Comparison of ENCODE assay signal across 9 cellular contexts in genomic region chr1:53176452-53177344, GRCh38. TPM values are rescaled to one million over a fixed set of nuclear protein-coding genes. Genes with fewer than 3 reads are reported as not detected.
A peak's percentile ranks its signal among the peaks of the same experiment; 100 is the strongest.
DNase-seq lines count a peak whose midpoint lies in the region; ATAC-seq and TF ChIP-seq lines count a peak whose summit lies in the region.
"Had no signal": no experiment of that assay in that cellular context is flagged by ENCODE, and none has a peak within 500 bp of the region (broad histone marks: within the 10 kb centered on the region; RNA-seq: fewer than 3 reads in every experiment).

No MANE protein-coding gene starts in this region.

- H3K9me3 ChIP-seq in PC-9 (ENCODE audit: insufficient read depth, low read depth) (no peaks in the 10 kb centered on the region), thoracic aorta (no peaks in the 10 kb centered on the region)

- H3K27me3 ChIP-seq in PC-9 (ENCODE audit: insufficient read depth, low read depth) = no peaks in the 10 kb centered on the region
- H3K27me3 ChIP-seq in thoracic aorta (replicated peaks; ENCODE audit: insufficient read depth) = no peaks in the 10 kb centered on the region

- H3K36me3 ChIP-seq in PC-9 (ENCODE audit: low read depth) (no peaks in the 10 kb centered on the region), thoracic aorta (no peaks in the 10 kb centered on the region)

- H3K9me2 ChIP-seq in PC-9 (ENCODE audit: insufficient read depth) = no peaks in the 10 kb centered on the region

- POLR2A ChIA-PET in PC-9 (lab: Charles Lee; ENCODE audit: unreplicated experiment) = interaction anchor here (0.6 kb wide), 2 partner anchors 624 to 1166 kb away, joined by 4 to 6 read pairs; partner anchors contain the start of gene TUT4

- no peak overlapping the region for H3K27ac Mint-ChIP-seq in HFFc6

- H3K4me1 Mint-ChIP-seq in HFFc6 (ENCODE audit: low read depth) = peaks cover 49% of the 10 kb centered on the region

- H2AFZ ChIP-seq in PC-9 = no peak overlapping the region

- H3K4me1 ChIP-seq in PC-9 (replicated peaks; ENCODE audit: insufficient read depth) (0 out of 2 replicates have a peak, but pooled peaks cover 5% of the 10 kb centered on the region), thoracic aorta (ENCODE audit: control insufficient read depth in 1 of 2, low read depth in 2 of 2) (peaks cover 14 to 29% of the 10 kb centered on the region in 2 donors)

- H3K9me3 Mint-ChIP-seq in HFFc6 = no peaks in the 10 kb centered on the region

- no peak overlapping the region for H3K4me3 Mint-ChIP-seq in HFFc6

- no peak overlapping the region; the same call in 1 of the 2 replicates for H3K4me2 ChIP-seq in PC-9

- BruUV-seq in PC-9 (replicated peaks; lab: Mats Ljungman, UMichigan) = no TSS peak

- ATAC-seq in Right ventricle myocardium superior (ENCODE audit: poor library complexity) (peak; percentile 86), thoracic aorta (ENCODE audit: insufficient number of reproducible peaks, low FRiP score, low read depth) (no peak), GM19467 (IDR thresholded peaks at IDR 0.05; ENCODE audit: unreplicated experiment) (no peak)

- H3F3A ChIP-seq in PC-9 (ENCODE audit: insufficient read depth, low read depth) = no peaks in the 10 kb centered on the region

- no peak overlapping the region for H3K4me3 ChIP-seq in PC-9
- peak overlapping the region; percentile 28 for H3K4me3 ChIP-seq in thoracic aorta

- no peaks in the 10 kb centered on the region for H4K20me1 ChIP-seq in PC-9 (ENCODE audit: insufficient read depth)

- no peaks in the 10 kb centered on the region for H3K79me2 ChIP-seq in PC-9 (ENCODE audit: low read depth)

- DNase-seq in HFFc6 (no peak), PC-9 (peak; percentile 51 to 58), Right ventricle myocardium superior (peak; percentile 68), thoracic aorta (ENCODE audit: low spot score) (no peak), ureter (ENCODE audit: low spot score) (no peak)
- no peak for DNase-seq in activated T-cell treated with anti-CD3 and anti-CD28 coated beads, Interleukin-2, amount 50 U/mL, for 1 hour
- DNase-seq: HCEC 1CT had no signal

- H3K27ac ChIP-seq in PC-9 (no peak overlapping the region), thoracic aorta (no peak overlapping the region)

- H3K27me3 Mint-ChIP-seq in HFFc6 (ENCODE audit: insufficient read depth) = no peaks in the 10 kb centered on the region; the same call in 1 of the 2 replicates

- H3K36me3 Mint-ChIP-seq in HFFc6 (ENCODE audit: low read depth) = no peaks in the 10 kb centered on the region

- TF ChIP-seq CTCF in HFFc6 (IDR thresholded peaks at IDR 0.05) (peak; percentile 39; the same call in 1 of the 2 replicates), PC-9 (conservative IDR thresholded peaks at IDR 0.05) (no peak; the same call in 1 of the 2 replicates), thoracic aorta (IDR thresholded peaks at IDR 0.05) (no peak)

- intact Hi-C loops in PC-9 (cut with micrococcal nuclease; ENCODE audit: unreplicated experiment) = loop anchor here (2.0 to 10.0 kb wide), 2 partner anchors 92 to 476 kb away; no protein-coding TSS in a partner anchor
- intact Hi-C loops in Right ventricle myocardium superior (cut with DNase I) = no loop called here

- CTCF ChIA-PET in PC-9 (lab: Charles Lee) = interaction anchor here (0.6 to 0.8 kb wide), 3 partner anchors 10 to 334 kb away, joined by 3 to 6 read pairs (median 5); partner anchors contain the start of gene ZYG11A

RNA-seq across cellular contexts. Expression of gene CPT2, which starts 19.9 kb away (rescaled TPM):
- total RNA-seq in HFFc6 (2021; fragmentation: NEBNext Ultra II Directional; extraction: Animal tissue kit (Norgen Biotek cat#: 25700)) = 10 to 100 TPM; 12.0 to 14.4 (median 12.7) TPM
- total RNA-seq in PC-9 (2021) (32.2 and 35.7 TPM in 2 replicates), Right ventricle myocardium superior (39.3 TPM), thoracic aorta (10 to 100 TPM in 1 of 2 donors, 1 to 10 TPM in 1; 6.6 to 20.4 TPM), ureter (28.6 TPM)

RNA-seq across cellular contexts. Expression of gene SLC1A7, which starts 34.3 kb away (rescaled TPM):
- under 1 TPM in 1 of 6 experiments, not detected in 5; 0.09 TPM for total RNA-seq in HFFc6 (2021; fragmentation: NEBNext Ultra II Directional; extraction: Animal tissue kit (Norgen Biotek cat#: 25700))
- total RNA-seq in PC-9 (2021) (not detected in 2 replicates), Right ventricle myocardium superior (0.08 TPM), thoracic aorta (1 to 10 TPM in 1 of 2 donors, under 1 TPM in 1; 0.42 to 3.0 TPM), ureter (not detected)
- total RNA-seq: LHCN-M2 had no signal

RNA-seq across cellular contexts. Expression of gene CZIB, which starts 43.7 kb away (rescaled TPM):
- total RNA-seq in HFFc6 (2021; fragmentation: NEBNext Ultra II Directional; extraction: Animal tissue kit (Norgen Biotek cat#: 25700)) = 10 to 100 TPM; 44.6 to 54.9 (median 49.6) TPM
- total RNA-seq in PC-9 (2021) (50.3 and 51.1 TPM in 2 replicates), Right ventricle myocardium superior (58.3 TPM), thoracic aorta (10 to 100 TPM; 46.4 to 49.6 TPM), ureter (58.2 TPM)

Comparison
In these comparisons a context has a peak if more than half of its experiments do, and no peak if none do; other contexts are left out.
1. DNase-seq: peak in PC-9 (2 of 2) and Right ventricle myocardium superior (single experiment); none in HFFc6 (single experiment), thoracic aorta (single experiment), ureter (single experiment) and activated T-cell treated with anti-CD3 and anti-CD28 coated beads, Interleukin-2, amount 50 U/mL, for 1 hour (single experiment).